In genomic region chr6:107557698-107558097, GRCh38 we compare ENCODE assay signal across 10 cellular contexts.
"Had no signal": no experiment of that assay in that cellular context is flagged by ENCODE, and none has a peak within 500 bp of the region (broad histone marks: within the 10 kb centered on the region; RNA-seq: fewer than 3 reads in every experiment).

No MANE protein-coding gene starts in this region.

- H3K4me1 ChIP-seq: HAP-1 had no signal

- H3K9me3 Mint-ChIP-seq: HFFc6 had no signal

- H3K4me3 Mint-ChIP-seq: HFFc6 had no signal

- H2AFZ ChIP-seq: GM23248 had no signal

- DNase-seq: GM23248, GOT3, H7, HFFc6, KBM-7 had no signal

- ATAC-seq: HCT116, HepG2 had no signal

- H3K27ac ChIP-seq: GM23248, HL-60, KMS-11 had no signal

- H3K4me2 ChIP-seq: KMS-11 had no signal

- H3K9me3 ChIP-seq: HAP-1 had no signal

- H3K4me3 ChIP-seq: GM23248, HAP-1 had no signal

- H3K27ac Mint-ChIP-seq: HFFc6 had no signal

- FAIRE-seq: HepG2 had no signal

- H3K9ac ChIP-seq: GM23248, KMS-11 had no signal
